ENCODE assay signal across 8 cellular contexts in the genomic region with DNA sequence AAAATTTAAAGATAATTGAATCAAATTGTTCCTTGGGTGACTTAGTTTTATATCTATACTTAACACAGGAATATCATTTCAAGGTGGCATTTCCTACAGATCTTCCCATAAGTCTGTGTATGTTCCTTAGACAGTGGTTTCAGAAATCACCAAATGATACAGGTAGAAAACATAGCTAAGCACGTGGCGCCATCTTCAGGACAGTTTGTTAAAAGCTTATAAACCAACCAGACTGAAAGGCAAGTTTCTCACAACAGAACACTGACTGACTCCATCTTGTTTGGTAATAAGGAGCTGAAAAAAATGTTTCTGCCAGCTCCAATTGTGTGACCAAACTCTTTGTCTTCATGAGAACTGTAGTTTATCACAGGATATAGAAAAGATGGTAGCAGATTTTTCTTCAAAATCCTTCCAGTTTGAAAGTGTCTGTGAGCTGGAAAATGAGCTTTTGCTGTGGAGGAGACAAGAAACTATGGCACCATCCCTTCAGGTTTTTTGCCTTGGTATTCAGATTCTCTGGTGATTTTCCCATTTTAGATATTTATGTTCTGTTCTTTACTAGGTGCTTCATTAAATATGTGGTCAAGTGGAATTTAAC. TPM values are rescaled to one million over a fixed set of nuclear protein-coding genes. Genes with fewer than 3 reads are reported as not detected.
A peak's percentile ranks its signal among the peaks of the same experiment; 100 is the strongest.
DNase-seq lines count a peak whose midpoint lies in the region; ATAC-seq and FAIRE-seq lines count a peak whose summit lies in the region.

No MANE protein-coding gene starts in this region.

- FAIRE-seq in HTR-8/SVneo (lab: Jason Lieb, UNC): peak; percentile 31
- peak; percentile 84 for FAIRE-seq in endometrium (lab: Jason Lieb, UNC)

- peak; percentile 38 for DNase-seq in COLO829 (ENCODE audit: low spot score)
- peak; percentile 53 for DNase-seq in HTR-8/SVneo (ENCODE audit: insufficient read length, low spot score)
- DNase-seq in NK-92 treated with Interleukin-12 subunit alpha and Interleukin-12 subunit beta, amount 100 ng/mL, for 24 hours (lab: John Stamatoyannopoulos, UW): peak; percentile 26
- DNase-seq in activated CD8-positive, alpha-beta memory T cell treated with anti-CD3 and anti-CD28 coated beads for 4 hours (ENCODE audit: low read depth in 2 of 2): peak; percentile 39
- peak; percentile 87 for DNase-seq in myocyte (ENCODE audit: low read depth)
- DNase-seq in stimulated activated CD8-positive, alpha-beta memory T cell treated with anti-CD3 and anti-CD28 coated beads, Interleukin-7, amount 100 ng/mL, for 4 hours (ENCODE audit: low read depth in 2 of 2): peak; percentile 24 to 46

- ATAC-seq in GM21381 (IDR thresholded peaks at IDR 0.05; ENCODE audit: unreplicated experiment): peak; percentile 94

RNA-seq across cellular contexts. Expression of a gene that starts 34.8 kb away (rescaled TPM):
- not detected in 2 replicates for total RNA-seq in myocyte
- not detected for polyA plus RNA-seq in myocyte (2012)

RNA-seq across cellular contexts. Expression of a gene that starts 58.2 kb away (rescaled TPM):
- total RNA-seq in myocyte: not detected in 2 replicates
- 6.1 TPM for polyA plus RNA-seq in myocyte (2012)

Comparison
In these comparisons a context has a peak if more than half of its experiments do, and no peak if none do; other contexts are left out.
1. Peak in every context shown above with its lines: DNase-seq and ATAC-seq.
2. DNase-seq: peak in every context shown above with its lines; median percentile 87 in myocyte; 53 in HTR-8/SVneo; 39 in activated CD8-positive, alpha-beta memory T cell treated with anti-CD3 and anti-CD28 coated beads for 4 hours; 38 in COLO829; 35 in stimulated activated CD8-positive, alpha-beta memory T cell treated with anti-CD3 and anti-CD28 coated beads, Interleukin-7, amount 100 ng/mL, for 4 hours; 26 in NK-92 treated with Interleukin-12 subunit alpha and Interleukin-12 subunit beta, amount 100 ng/mL, for 24 hours.